2 cellular contexts compared by ENCODE assay signal in genomic region chr5:178838695-178839318, GRCh38. TPM values are rescaled to one million over a fixed set of nuclear protein-coding genes. Genes with fewer than 3 reads are reported as not detected.
"Had no signal": no experiment of that assay in that cellular context is flagged by ENCODE, and none has a peak within 500 bp of the region (broad histone marks: within the 10 kb centered on the region; RNA-seq: fewer than 3 reads in every experiment).

No MANE protein-coding gene starts in this region.

RNA-seq across cellular contexts. Expression of gene ZFP2, which starts 56.9 kb away (rescaled TPM):
- total RNA-seq: PC-9, RPMI7951 had no signal
